ENCODE assay signal across 14 cellular contexts in the genomic region with DNA sequence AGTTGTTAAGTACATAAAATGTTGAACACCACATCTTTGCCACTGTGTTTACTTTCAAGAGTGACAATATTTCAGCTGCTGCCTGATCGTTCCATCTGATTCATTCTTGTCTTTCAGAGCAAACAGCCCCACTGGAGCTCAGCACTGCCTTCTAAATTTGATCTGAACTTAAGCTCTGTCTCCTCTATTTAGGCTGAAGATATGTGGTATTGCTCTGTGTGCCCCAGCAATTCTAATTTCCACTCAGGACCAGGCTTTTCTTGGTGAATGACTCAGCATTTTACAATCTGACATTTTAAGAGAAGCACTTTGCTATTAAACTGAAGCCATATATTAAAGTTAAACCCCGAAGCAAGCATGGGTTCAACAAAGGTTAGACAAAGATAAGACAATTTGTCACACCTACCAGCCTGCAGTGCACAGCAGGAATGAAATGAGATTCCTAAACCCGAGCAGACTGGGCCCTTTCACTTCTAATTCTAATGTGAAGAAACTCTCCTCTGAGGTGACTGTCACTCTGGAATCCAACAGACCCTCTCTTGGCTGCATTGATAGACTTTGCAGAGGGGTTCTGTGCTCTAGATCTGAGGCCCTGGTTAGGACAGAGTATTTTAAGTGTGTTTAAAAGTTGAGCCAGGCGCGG. TPM values are rescaled to one million over a fixed set of nuclear protein-coding genes. Genes with fewer than 3 reads are reported as not detected.
DNase-seq lines count a peak whose midpoint lies in the region; ATAC-seq lines count a peak whose summit lies in the region.
"Had no signal": no experiment of that assay in that cellular context is flagged by ENCODE, and none has a peak within 500 bp of the region (broad histone marks: within the 10 kb centered on the region; RNA-seq: fewer than 3 reads in every experiment).

No MANE protein-coding gene starts in this region.

- H3K9ac ChIP-seq in SK-N-MC (ENCODE audit: insufficient read length): peak overlapping the region; percentile 67
- peak overlapping the region; percentile 40 for H3K9ac ChIP-seq in skeletal muscle satellite cell (ENCODE audit: low read depth, low read length)

- H3K27ac Mint-ChIP-seq in activated CD4-positive, alpha-beta T cell treated with anti-CD3 and anti-CD28 coated beads, Interleukin-2, amount 10 ng/mL, durations not matched to agents 24 days and 14 days: no peak overlapping the region
- H3K27ac Mint-ChIP-seq: memory B cell; T-helper 1 cell treated with Interleukin-12 subunit alpha and Interleukin-12 subunit beta and Interleukin-4 antibody, amounts not matched to agents 30 μg/mL and 1 μg/mL, for 36 hours had no signal

- intact Hi-C loops in activated CD4-positive, alpha-beta T cell treated with anti-CD3 and anti-CD28 coated beads, Interleukin-2, amount 10 ng/mL, durations not matched to agents 24 days and 14 days (cut with micrococcal nuclease): no loop called here

- H3K9me3 Mint-ChIP-seq in activated CD4-positive, alpha-beta T cell treated with anti-CD3 and anti-CD28 coated beads, Interleukin-2, amount 10 ng/mL, durations not matched to agents 24 days and 14 days: no peaks in the 10 kb centered on the region
- H3K9me3 Mint-ChIP-seq: memory B cell; T-helper 1 cell treated with Interleukin-12 subunit alpha and Interleukin-12 subunit beta and Interleukin-4 antibody, amounts not matched to agents 30 μg/mL and 1 μg/mL, for 36 hours had no signal

- DNase-seq in activated CD4-positive, alpha-beta T cell treated with anti-CD3 and anti-CD28 coated beads, Interleukin-2, amount 10 ng/mL, durations not matched to agents 24 days and 14 days: peak; percentile 46
- DNase-seq in activated CD4-positive, alpha-beta T cell treated with anti-CD3 and anti-CD28 coated beads for 1 hour: no peak
- DNase-seq in SK-N-MC (ENCODE audit: low read depth, low spot score) (no peak), fibroblast of peridontal ligament (ENCODE audit: extremely low read depth) (peak; percentile 62), SIG-M5 (lab: John Stamatoyannopoulos, UW) (no peak)
- DNase-seq: activated effector memory CD4-positive, alpha-beta T cell treated with Interleukin-2 at 50 U/mL for 16 hours; AML-193; NCI-H2107; stimulated activated CD4-positive, alpha-beta T cell treated with anti-CD3 and anti-CD28 coated beads, Interleukin-4, amount 100 ng/mL, for 4 hours had no signal

- no peak overlapping the region for H3K4me2 ChIP-seq in skeletal muscle satellite cell (ENCODE audit: low read length)

- H3K36me3 ChIP-seq in SK-N-MC (ENCODE audit: insufficient read depth, low read length): 0 out of 2 replicates have a peak, but pooled peaks cover 6% of the 10 kb centered on the region
- H3K36me3 ChIP-seq in skeletal muscle satellite cell (ENCODE audit: insufficient read depth, low read length): peaks cover 3% of the 10 kb centered on the region

- peak overlapping the region; percentile 92 for H3K27ac ChIP-seq in SK-N-MC

- no peaks in the 10 kb centered on the region for H3K9me3 ChIP-seq in SK-N-MC (ENCODE audit: low read depth, low read length)
- no peaks in the 10 kb centered on the region for H3K9me3 ChIP-seq in skeletal muscle satellite cell (replicated peaks; ENCODE audit: low read length)

- no peak overlapping the region for H3K4me3 Mint-ChIP-seq in activated CD4-positive, alpha-beta T cell treated with anti-CD3 and anti-CD28 coated beads, Interleukin-2, amount 10 ng/mL, durations not matched to agents 24 days and 14 days
- H3K4me3 Mint-ChIP-seq: memory B cell; T-helper 1 cell treated with Interleukin-12 subunit alpha and Interleukin-12 subunit beta and Interleukin-4 antibody, amounts not matched to agents 30 μg/mL and 1 μg/mL, for 36 hours had no signal

- H3K4me1 ChIP-seq in skeletal muscle satellite cell (ENCODE audit: control insufficient read depth, insufficient read depth, low read length): peaks cover 31% of the 10 kb centered on the region

- H3K4me1 Mint-ChIP-seq in activated CD4-positive, alpha-beta T cell treated with anti-CD3 and anti-CD28 coated beads, Interleukin-2, amount 10 ng/mL, durations not matched to agents 24 days and 14 days: peaks cover 19% of the 10 kb centered on the region
- H3K4me1 Mint-ChIP-seq: memory B cell had no signal

- no peaks in the 10 kb centered on the region for H3K36me3 Mint-ChIP-seq in activated CD4-positive, alpha-beta T cell treated with anti-CD3 and anti-CD28 coated beads, Interleukin-2, amount 10 ng/mL, durations not matched to agents 24 days and 14 days (ENCODE audit: low read depth)

- no peaks in the 10 kb centered on the region for H3K27me3 ChIP-seq in skeletal muscle satellite cell (ENCODE audit: control insufficient read depth, insufficient read depth, low read length)

- no peaks in the 10 kb centered on the region for H3K27me3 Mint-ChIP-seq in activated CD4-positive, alpha-beta T cell treated with anti-CD3 and anti-CD28 coated beads, Interleukin-2, amount 10 ng/mL, durations not matched to agents 24 days and 14 days
- H3K27me3 Mint-ChIP-seq: memory B cell had no signal

- H3K4me3 ChIP-seq in SK-N-MC (peak overlapping the region; percentile 50), skeletal muscle satellite cell (ENCODE audit: low read length) (no peak overlapping the region)

- ATAC-seq in HG02884 (IDR thresholded peaks at IDR 0.05; ENCODE audit: unreplicated experiment) (no peak), GM21737 (IDR thresholded peaks at IDR 0.05; ENCODE audit: unreplicated experiment) (no peak)

RNA-seq across cellular contexts. Expression of a gene that starts 41.7 kb away (rescaled TPM):
- total RNA-seq in activated CD4-positive, alpha-beta T cell treated with anti-CD3 and anti-CD28 coated beads, Interleukin-2, amount 10 ng/mL, durations not matched to agents 24 days and 14 days: not detected in 2 replicates
- not detected in 2 replicates for total RNA-seq in skeletal muscle satellite cell (2012; rRNA removed)

Comparison
In these comparisons a context has a peak if more than half of its experiments do, and no peak if none do; other contexts are left out.
1. DNase-seq: peak in activated CD4-positive, alpha-beta T cell treated with anti-CD3 and anti-CD28 coated beads, Interleukin-2, amount 10 ng/mL, durations not matched to agents 24 days and 14 days (single experiment) and fibroblast of peridontal ligament (single experiment); none in activated CD4-positive, alpha-beta T cell treated with anti-CD3 and anti-CD28 coated beads for 1 hour (single experiment), SK-N-MC (single experiment) and SIG-M5 (single experiment).